In the genomic region with DNA sequence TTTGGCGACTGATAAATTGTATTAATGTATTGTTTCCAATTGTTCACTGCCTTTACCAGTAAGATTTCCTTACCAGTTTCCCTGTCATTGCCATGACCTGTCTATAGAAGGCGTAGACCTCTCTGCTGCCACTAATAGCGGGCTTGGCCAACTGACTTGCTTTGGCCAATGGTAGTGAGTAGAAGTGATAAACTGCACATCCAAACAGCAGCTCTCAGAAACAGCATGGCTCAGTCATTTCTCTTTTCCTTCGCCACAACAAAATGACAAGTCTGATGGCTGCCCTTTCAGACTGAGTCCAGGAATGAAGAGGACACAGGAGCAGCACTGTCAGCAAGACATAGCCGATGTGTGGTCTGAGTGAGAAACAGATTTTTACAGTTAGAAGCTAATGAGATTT, we compare ENCODE assay signal across 15 cellular contexts.
"Had no signal": no experiment of that assay in that cellular context is flagged by ENCODE, and none has a peak within 500 bp of the region (broad histone marks: within the 10 kb centered on the region; RNA-seq: fewer than 3 reads in every experiment).

No MANE protein-coding gene starts in this region.

- H3K36me3 Mint-ChIP-seq: brain; stimulated activated memory B cell treated with anti-CD40 and anti-IgM and Interleukin-4, amounts not matched to agents 10 μg/mL and 1 μg/mL and 100 μg/mL, for 72 hours had no signal

- H3K4me3 ChIP-seq: coronary artery had no signal

- H3K27me3 Mint-ChIP-seq: activated B cell treated with CpG ODN at 0.5 μM for 24 hours; activated CD4-positive, alpha-beta T cell treated with anti-CD3 and anti-CD28 coated beads, Interleukin-2, amount 10 ng/mL, durations not matched to agents 24 days and 14 days; activated naive CD8-positive, alpha-beta T cell; stimulated activated memory B cell treated with anti-CD40 and anti-IgM and Interleukin-4, amounts not matched to agents 10 μg/mL and 1 μg/mL and 100 μg/mL, for 72 hours had no signal

- H3K4me3 Mint-ChIP-seq: activated B cell treated with CpG ODN at 0.5 μM for 24 hours; activated CD4-positive, alpha-beta T cell treated with anti-CD3 and anti-CD28 coated beads, Interleukin-2, amount 10 ng/mL, durations not matched to agents 24 days and 14 days; activated naive CD8-positive, alpha-beta T cell; activated T-cell treated with anti-CD3 and anti-CD28 coated beads, Interleukin-2, amount 50 U/mL, for 24 hours; brain; nephron; stimulated activated memory B cell treated with anti-CD40 and anti-IgM and Interleukin-4, amounts not matched to agents 10 μg/mL and 1 μg/mL and 100 μg/mL, for 72 hours had no signal

- DNase-seq: activated B cell treated with CpG ODN at 0.5 μM for 24 hours; activated CD4-positive, alpha-beta T cell treated with anti-CD3 and anti-CD28 coated beads, Interleukin-2, amount 10 ng/mL, durations not matched to agents 24 days and 14 days; activated gamma-delta T cell treated with Interleukin-2 at 50 U/mL for 16 hours; activated T-cell treated with anti-CD3 and anti-CD28 coated beads, Interleukin-2, amount 50 U/mL, for 24 hours; central memory CD4-positive, alpha-beta T cell; foreskin fibroblast; hippocampal formation; mesenchymal stem cell; stimulated activated CD4-positive, alpha-beta T cell treated with anti-CD3 and anti-CD28 coated beads, Interleukin-2, amount 100 ng/mL, for 24 hours had no signal

- H3K27ac Mint-ChIP-seq: activated B cell treated with CpG ODN at 0.5 μM for 24 hours; activated CD4-positive, alpha-beta T cell treated with anti-CD3 and anti-CD28 coated beads, Interleukin-2, amount 10 ng/mL, durations not matched to agents 24 days and 14 days; activated naive CD8-positive, alpha-beta T cell; activated T-cell treated with anti-CD3 and anti-CD28 coated beads, Interleukin-2, amount 50 U/mL, for 24 hours; brain; nephron; stimulated activated memory B cell treated with anti-CD40 and anti-IgM and Interleukin-4, amounts not matched to agents 10 μg/mL and 1 μg/mL and 100 μg/mL, for 72 hours had no signal

- ATAC-seq: sciatic nerve; stimulated activated memory B cell treated with anti-CD40 and anti-IgM and Interleukin-4, amounts not matched to agents 10 μg/mL and 1 μg/mL and 100 μg/mL, for 72 hours had no signal

- H3K27ac ChIP-seq: coronary artery had no signal

- H3K4me1 Mint-ChIP-seq: brain, nephron had no signal
